Comparison of ENCODE assay signal across 12 cellular contexts in the genomic region with DNA sequence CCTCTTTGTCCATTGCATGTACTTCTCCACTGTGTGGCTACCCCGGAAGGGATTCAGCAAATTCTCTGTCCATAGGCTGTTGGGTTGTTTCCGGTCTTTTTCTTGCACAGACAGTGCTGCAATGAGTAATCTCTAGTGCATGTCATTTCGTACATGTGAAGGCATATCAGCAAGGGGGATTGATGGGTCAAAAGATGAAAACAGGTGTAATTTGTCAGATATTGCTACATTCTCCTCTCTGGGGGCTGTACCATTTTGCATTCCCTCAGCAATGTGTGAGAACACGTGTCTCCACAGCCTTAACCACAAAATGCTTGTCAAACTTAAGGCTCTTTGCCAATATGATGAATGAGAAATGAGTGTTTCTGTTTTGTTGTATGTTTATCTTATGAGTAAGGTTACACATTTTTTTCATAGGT.
DNase-seq lines count a peak whose midpoint lies in the region; ATAC-seq and TF ChIP-seq lines count a peak whose summit lies in the region.
"Had no signal": no experiment of that assay in that cellular context is flagged by ENCODE, and none has a peak within 500 bp of the region (broad histone marks: within the 10 kb centered on the region; RNA-seq: fewer than 3 reads in every experiment).

No MANE protein-coding gene starts in this region.

- H3K4me1 Mint-ChIP-seq in natural killer cell treated with Interleukin-12 subunit alpha and Interleukin-12 subunit beta and Interleukin-15 and Interleukin-18, amount 100 ng/mL, for 72 hours (ENCODE audit: low read depth in 2 of 2) = peaks cover 0 to 3% of the 10 kb centered on the region in 2 donors
- no peaks in the 10 kb centered on the region for H3K4me1 Mint-ChIP-seq in natural killer cell

- TF ChIP-seq CTCF in natural killer cell (IDR thresholded peaks at IDR 0.05) (no peak), coronary artery (IDR thresholded peaks at IDR 0.05) (no peak)

- intact Hi-C loops in natural killer cell (cut with micrococcal nuclease) = no loop called here

- no peak overlapping the region for H3K27ac Mint-ChIP-seq in natural killer cell treated with Interleukin-12 subunit alpha and Interleukin-12 subunit beta and Interleukin-15 and Interleukin-18, amount 100 ng/mL, for 72 hours
- H3K27ac Mint-ChIP-seq in natural killer cell = no peak overlapping the region
- H3K27ac Mint-ChIP-seq: activated CD4-positive, alpha-beta T cell treated with anti-CD3 and anti-CD28 coated beads, Interleukin-2, amount 10 ng/mL, durations not matched to agents 24 days and 14 days; nephron had no signal

- peak; percentile 12 for DNase-seq in natural killer cell treated with Interleukin-12 subunit alpha and Interleukin-12 subunit beta and Interleukin-15 and Interleukin-18, amount 100 ng/mL, for 72 hours (ENCODE audit: low spot score)
- DNase-seq in natural killer cell = no peak
- DNase-seq in HS-27A (ENCODE audit: low read depth) = peak; percentile 59
- DNase-seq in coronary artery (ENCODE audit: low spot score) = peak; percentile 28
- DNase-seq in middle frontal gyrus (ENCODE audit: extremely low spot score, low spot score) = no peak
- DNase-seq in COR-L47 (lab: John Stamatoyannopoulos, UW) = no peak
- DNase-seq: activated CD4-positive, alpha-beta T cell treated with anti-CD3 and anti-CD28 coated beads, Interleukin-2, amount 10 ng/mL, durations not matched to agents 24 days and 14 days; anterior cingulate cortex had no signal

- H3K9me3 Mint-ChIP-seq in natural killer cell treated with Interleukin-12 subunit alpha and Interleukin-12 subunit beta and Interleukin-15 and Interleukin-18, amount 100 ng/mL, for 72 hours = no peaks in the 10 kb centered on the region
- H3K9me3 Mint-ChIP-seq in natural killer cell = no peaks in the 10 kb centered on the region

- H3K27ac ChIP-seq in coronary artery = no peak overlapping the region
- H3K27ac ChIP-seq: BLaER1 treated with 17β-estradiol and CSF1 and Interleukin-3, amounts not matched to agents 10 nM and 100 nM had no signal

- no peak overlapping the region for H3K4me3 ChIP-seq in coronary artery
- H3K4me3 ChIP-seq: BLaER1 treated with 17β-estradiol and CSF1 and Interleukin-3, amounts not matched to agents 10 nM and 100 nM had no signal

- no peak overlapping the region for H3K4me3 Mint-ChIP-seq in natural killer cell treated with Interleukin-12 subunit alpha and Interleukin-12 subunit beta and Interleukin-15 and Interleukin-18, amount 100 ng/mL, for 72 hours
- no peak overlapping the region for H3K4me3 Mint-ChIP-seq in natural killer cell
- H3K4me3 Mint-ChIP-seq: activated CD4-positive, alpha-beta T cell treated with anti-CD3 and anti-CD28 coated beads, Interleukin-2, amount 10 ng/mL, durations not matched to agents 24 days and 14 days; nephron had no signal

- ATAC-seq in natural killer cell treated with Interleukin-12 subunit alpha and Interleukin-12 subunit beta and Interleukin-15 and Interleukin-18, amount 100 ng/mL, for 72 hours = peak; percentile 38 to 59
- ATAC-seq in natural killer cell (no peak), HG02623 (IDR thresholded peaks at IDR 0.05; ENCODE audit: unreplicated experiment) (no peak), GM21515 (IDR thresholded peaks at IDR 0.05; ENCODE audit: unreplicated experiment) (no peak)

- H3K27me3 Mint-ChIP-seq in natural killer cell treated with Interleukin-12 subunit alpha and Interleukin-12 subunit beta and Interleukin-15 and Interleukin-18, amount 100 ng/mL, for 72 hours = peaks cover 24 to 51% of the 10 kb centered on the region in 2 donors
- peaks cover 13 to 28% of the 10 kb centered on the region in 2 donors for H3K27me3 Mint-ChIP-seq in natural killer cell (ENCODE audit: low read depth in 2 of 2)

- H3K36me3 Mint-ChIP-seq in natural killer cell treated with Interleukin-12 subunit alpha and Interleukin-12 subunit beta and Interleukin-15 and Interleukin-18, amount 100 ng/mL, for 72 hours = no peaks in the 10 kb centered on the region
- H3K36me3 Mint-ChIP-seq in natural killer cell = no peaks in the 10 kb centered on the region

Comparison
In these comparisons a context has a peak if more than half of its experiments do, and no peak if none do; other contexts are left out.
1. ATAC-seq: peak in natural killer cell treated with Interleukin-12 subunit alpha and Interleukin-12 subunit beta and Interleukin-15 and Interleukin-18, amount 100 ng/mL, for 72 hours (2 of 2); none in natural killer cell (0 of 3), HG02623 (single experiment) and GM21515 (single experiment).
2. DNase-seq: peak in natural killer cell treated with Interleukin-12 subunit alpha and Interleukin-12 subunit beta and Interleukin-15 and Interleukin-18, amount 100 ng/mL, for 72 hours (single experiment), HS-27A (single experiment) and coronary artery (single experiment); none in natural killer cell (single experiment), middle frontal gyrus (single experiment) and COR-L47 (single experiment).